11 cellular contexts compared by ENCODE assay signal in genomic region chr19:11324748-11325389, GRCh38. TPM values are rescaled to one million over a fixed set of nuclear protein-coding genes. Genes with fewer than 3 reads are reported as not detected.
A peak's percentile ranks its signal among the peaks of the same experiment; 100 is the strongest.
DNase-seq lines count a peak whose midpoint lies in the region; ATAC-seq and TF ChIP-seq lines count a peak whose summit lies in the region.
"Had no signal": no experiment of that assay in that cellular context is flagged by ENCODE, and none has a peak within 500 bp of the region (broad histone marks: within the 10 kb centered on the region; RNA-seq: fewer than 3 reads in every experiment).

No MANE protein-coding gene starts in this region.

- H3K27me3 Mint-ChIP-seq in stimulated activated naive CD8-positive, alpha-beta T cell treated with anti-CD3 and anti-CD28 coated beads, Interleukin-15, Interleukin-2, amounts not matched to agents 100 ng/mL and 50 ng/mL, for 24 hours = peaks cover 4% of the 10 kb centered on the region
- no peaks in the 10 kb centered on the region for H3K27me3 Mint-ChIP-seq in natural killer cell (ENCODE audit: low read depth in 2 of 2)

- TF ChIP-seq POLR2A in vagina (IDR thresholded peaks at IDR 0.05) = no peak

- peaks cover 27% of the 10 kb centered on the region for H3K4me1 Mint-ChIP-seq in stimulated activated naive CD8-positive, alpha-beta T cell treated with anti-CD3 and anti-CD28 coated beads, Interleukin-15, Interleukin-2, amounts not matched to agents 100 ng/mL and 50 ng/mL, for 24 hours (ENCODE audit: low read depth)
- H3K4me1 Mint-ChIP-seq in natural killer cell = peaks cover 25 to 26% of the 10 kb centered on the region in 2 donors

- TF ChIP-seq CTCF in natural killer cell (IDR thresholded peaks at IDR 0.05) = no peak
- TF ChIP-seq CTCF in vagina (IDR thresholded peaks at IDR 0.05) = no peak

- no peaks in the 10 kb centered on the region for H3K36me3 Mint-ChIP-seq in stimulated activated naive CD8-positive, alpha-beta T cell treated with anti-CD3 and anti-CD28 coated beads, Interleukin-15, Interleukin-2, amounts not matched to agents 100 ng/mL and 50 ng/mL, for 24 hours (ENCODE audit: low read depth)
- no peaks in the 10 kb centered on the region for H3K36me3 Mint-ChIP-seq in natural killer cell

- peak overlapping the region; percentile 84 for H3K27ac ChIP-seq in vagina

- peak overlapping the region; percentile 81 for H3K27ac Mint-ChIP-seq in stimulated activated naive CD8-positive, alpha-beta T cell treated with anti-CD3 and anti-CD28 coated beads, Interleukin-15, Interleukin-2, amounts not matched to agents 100 ng/mL and 50 ng/mL, for 24 hours
- peak overlapping the region; percentile 88 to 90 for H3K27ac Mint-ChIP-seq in natural killer cell

- H3K27me3 ChIP-seq in vagina = no peaks in the 10 kb centered on the region

- H3K9me3 ChIP-seq in vagina = no peaks in the 10 kb centered on the region

- H3K9me3 Mint-ChIP-seq in stimulated activated naive CD8-positive, alpha-beta T cell treated with anti-CD3 and anti-CD28 coated beads, Interleukin-15, Interleukin-2, amounts not matched to agents 100 ng/mL and 50 ng/mL, for 24 hours = no peaks in the 10 kb centered on the region
- H3K9me3 Mint-ChIP-seq in natural killer cell = no peaks in the 10 kb centered on the region

- peaks cover 0 to 34% of the 10 kb centered on the region in 2 donors for H3K36me3 ChIP-seq in vagina

- no peak overlapping the region for H3K4me3 ChIP-seq in vagina

- ATAC-seq in stimulated activated naive CD8-positive, alpha-beta T cell treated with anti-CD3 and anti-CD28 coated beads, Interleukin-15, Interleukin-2, amounts not matched to agents 100 U/mL and 50 U/mL, for 24 hours = no peak
- no peak for ATAC-seq in natural killer cell
- ATAC-seq in GM18498 (IDR thresholded peaks at IDR 0.05; ENCODE audit: unreplicated experiment) = no peak
- ATAC-seq in GM21367 (IDR thresholded peaks at IDR 0.05; ENCODE audit: unreplicated experiment) = no peak

- peaks cover 26% of the 10 kb centered on the region for H3K4me1 ChIP-seq in vagina

- intact Hi-C loops in natural killer cell (cut with micrococcal nuclease) (no loop called here), vagina (cut with DNase I) (no loop called here)

- H3K4me3 Mint-ChIP-seq in stimulated activated naive CD8-positive, alpha-beta T cell treated with anti-CD3 and anti-CD28 coated beads, Interleukin-15, Interleukin-2, amounts not matched to agents 100 ng/mL and 50 ng/mL, for 24 hours = no peak overlapping the region
- no peak overlapping the region for H3K4me3 Mint-ChIP-seq in natural killer cell

- no peak for DNase-seq in stimulated activated naive CD8-positive, alpha-beta T cell treated with anti-CD3 and anti-CD28 coated beads, Interleukin-15, Interleukin-2, amounts not matched to agents 100 U/mL and 50 U/mL, for 24 hours
- DNase-seq in cerebellum (ENCODE audit: low spot score) (peak; percentile 41), natural killer cell (no peak), vagina (ENCODE audit: extremely low spot score in 2 of 2) (no peak), GM19238 (ENCODE audit: insufficient read length, low spot score) (no peak)
- DNase-seq: retina had no signal

RNA-seq across cellular contexts. Expression of gene RAB3D, which starts 14.6 kb away (rescaled TPM):
- total RNA-seq in cerebellum (17.7 TPM), natural killer cell (10 to 100 TPM; 14.3 to 20.0 (median 15.7) TPM), vagina (33.9 TPM)

RNA-seq across cellular contexts. Expression of gene TMEM205, which starts 21.2 kb away (rescaled TPM):
- 20.5 TPM for total RNA-seq in cerebellum
- total RNA-seq in natural killer cell = 10 to 100 TPM; 25.0 to 29.9 (median 29.5) TPM
- 173 TPM for total RNA-seq in vagina

RNA-seq across cellular contexts. Expression of gene CCDC159, which starts 21.4 kb away (rescaled TPM):
- 7.5 TPM for total RNA-seq in cerebellum
- 10 to 100 TPM; 86.9 to 94.9 (median 91.8) TPM for total RNA-seq in natural killer cell
- 24.1 TPM for total RNA-seq in vagina

RNA-seq across cellular contexts. Expression of gene TSPAN16, which starts 28.9 kb away (rescaled TPM):
- total RNA-seq in cerebellum = not detected
- total RNA-seq in natural killer cell = not detected
- not detected for total RNA-seq in vagina
- total RNA-seq: T-helper 1 cell treated with Interleukin-12 subunit alpha and Interleukin-12 subunit beta and Interleukin-4 antibody, amounts not matched to agents 30 ng/mL and 1 ng/mL, for 36 hours; ureter had no signal

RNA-seq across cellular contexts. Expression of gene PLPPR2, which starts 30.4 kb away (rescaled TPM):
- 23.7 TPM for total RNA-seq in cerebellum
- 10 to 100 TPM; 13.3 to 21.1 (median 16.1) TPM for total RNA-seq in natural killer cell
- 16.5 TPM for total RNA-seq in vagina
